30 cellular contexts compared by ENCODE assay signal in genomic region chr7:21754963-21755362, GRCh38.
"Had no signal": no experiment of that assay in that cellular context is flagged by ENCODE, and none has a peak within 500 bp of the region (broad histone marks: within the 10 kb centered on the region; RNA-seq: fewer than 3 reads in every experiment).

No MANE protein-coding gene starts in this region.

- H3K4me2 ChIP-seq: hepatocyte had no signal

- H3K27me3 ChIP-seq: hepatocyte, pancreas, suprapubic skin, tibial artery, vagina had no signal

- H3K4me3 ChIP-seq: heart right ventricle, hepatocyte, left ventricle myocardium inferior, lung, pancreas, prostate gland, skin epidermis, suprapubic skin, thoracic aorta, tibial artery, vagina had no signal

- H3K9me3 ChIP-seq: heart right ventricle, left ventricle myocardium inferior, pancreas, prostate gland, suprapubic skin, thoracic aorta, tibial artery, vagina had no signal

- H3K79me2 ChIP-seq: hepatocyte had no signal

- DNase-seq: heart right ventricle; immature natural killer cell; kidney; left colon; left ventricle myocardium inferior; midbrain; naive thymus-derived CD8-positive, alpha-beta T cell; nucleus accumbens; pancreas; posterior cingulate gyrus; retina; right cardiac atrium; stimulated activated CD4-positive, alpha-beta T cell treated with anti-CD3 and anti-CD28 coated beads, Interleukin-12 subunit alpha, Interleukin-12 subunit beta, amount 100 ng/mL, for 4 hours; stimulated activated CD4-positive, alpha-beta T cell treated with anti-CD3 and anti-CD28 coated beads, Interleukin-15, amount 100 ng/mL, for 24 hours; stimulated activated CD4-positive, alpha-beta T cell treated with anti-CD3 and anti-CD28 coated beads, Interleukin-2, amount 100 ng/mL, for 24 hours; stimulated activated CD4-positive, alpha-beta T cell treated with anti-CD3 and anti-CD28 coated beads, Interleukin-4, amount 100 ng/mL, for 1 hour; stimulated activated naive B cell treated with anti-CD40 and anti-IgM and Interleukin-4, amounts not matched to agents 10 μg/mL and 1 μg/mL and 100 μg/mL, for 72 hours; tibial artery; trophoblast cell had no signal

- H3K36me3 ChIP-seq: heart right ventricle, left ventricle myocardium inferior, pancreas, prostate gland, suprapubic skin, thoracic aorta, tibial artery, vagina had no signal

- H3K27ac ChIP-seq: heart right ventricle, hepatocyte, left ventricle myocardium inferior, pancreas, prostate gland, skin epidermis, suprapubic skin, thoracic aorta, tibial artery, vagina had no signal

- H2AFZ ChIP-seq: hepatocyte had no signal

- H3K4me3 Mint-ChIP-seq: immature natural killer cell; naive thymus-derived CD8-positive, alpha-beta T cell; nephron; neural crest cell; stimulated activated naive B cell treated with anti-CD40 and anti-IgM and Interleukin-4, amounts not matched to agents 10 μg/mL and 1 μg/mL and 100 μg/mL, for 72 hours; stimulated activated naive CD8-positive, alpha-beta T cell treated with anti-CD3 and anti-CD28 coated beads, Interleukin-15, Interleukin-2, amounts not matched to agents 100 ng/mL and 50 ng/mL, for 24 hours had no signal

- H3K9me3 Mint-ChIP-seq: immature natural killer cell; naive thymus-derived CD8-positive, alpha-beta T cell; nephron; neural crest cell; stimulated activated naive B cell treated with anti-CD40 and anti-IgM and Interleukin-4, amounts not matched to agents 10 μg/mL and 1 μg/mL and 100 μg/mL, for 72 hours; stimulated activated naive CD8-positive, alpha-beta T cell treated with anti-CD3 and anti-CD28 coated beads, Interleukin-15, Interleukin-2, amounts not matched to agents 100 ng/mL and 50 ng/mL, for 24 hours had no signal

- H3K4me1 Mint-ChIP-seq: immature natural killer cell; naive thymus-derived CD8-positive, alpha-beta T cell; nephron; neural crest cell; stimulated activated naive B cell treated with anti-CD40 and anti-IgM and Interleukin-4, amounts not matched to agents 10 μg/mL and 1 μg/mL and 100 μg/mL, for 72 hours had no signal

- H3K27ac Mint-ChIP-seq: immature natural killer cell; nephron; stimulated activated naive B cell treated with anti-CD40 and anti-IgM and Interleukin-4, amounts not matched to agents 10 μg/mL and 1 μg/mL and 100 μg/mL, for 72 hours; stimulated activated naive CD8-positive, alpha-beta T cell treated with anti-CD3 and anti-CD28 coated beads, Interleukin-15, Interleukin-2, amounts not matched to agents 100 ng/mL and 50 ng/mL, for 24 hours had no signal

- H3K36me3 Mint-ChIP-seq: immature natural killer cell; naive thymus-derived CD8-positive, alpha-beta T cell; stimulated activated naive B cell treated with anti-CD40 and anti-IgM and Interleukin-4, amounts not matched to agents 10 μg/mL and 1 μg/mL and 100 μg/mL, for 72 hours had no signal

- H3K4me1 ChIP-seq: heart right ventricle, left ventricle myocardium inferior, pancreas, prostate gland, suprapubic skin, tibial artery, vagina had no signal

- ATAC-seq: heart right ventricle; left colon; naive thymus-derived CD8-positive, alpha-beta T cell; pancreas; right cardiac atrium; sciatic nerve; stimulated activated naive B cell treated with anti-CD40 and anti-IgM and Interleukin-4, amounts not matched to agents 10 μg/mL and 1 μg/mL and 100 μg/mL, for 72 hours had no signal
